ENCODE assay signal across 10 cellular contexts in the genomic region with DNA sequence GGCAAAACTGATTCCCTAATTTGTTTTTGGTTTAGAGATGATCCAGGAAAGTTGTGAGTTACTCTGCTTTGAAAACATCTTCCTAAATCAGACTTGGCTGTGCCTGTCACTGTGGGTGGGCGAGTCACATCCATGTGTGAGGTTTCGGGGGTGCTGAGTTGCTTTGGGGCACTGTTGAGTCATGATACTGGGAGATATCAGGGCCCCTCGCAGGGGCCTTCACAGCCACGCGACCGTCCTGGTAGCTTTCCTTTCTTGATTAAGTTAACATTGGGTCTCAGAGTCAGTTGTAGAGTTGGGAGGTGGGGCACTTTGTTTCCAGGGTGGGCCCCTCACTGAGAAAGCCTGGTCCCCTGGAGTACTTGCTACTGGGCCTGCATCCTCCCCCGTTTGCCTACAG. TPM values are rescaled to one million over a fixed set of nuclear protein-coding genes. Genes with fewer than 3 reads are reported as not detected.
DNase-seq lines count a peak whose midpoint lies in the region; ATAC-seq and TF ChIP-seq lines count a peak whose summit lies in the region.
"Had no signal": no experiment of that assay in that cellular context is flagged by ENCODE, and none has a peak within 500 bp of the region (broad histone marks: within the 10 kb centered on the region; RNA-seq: fewer than 3 reads in every experiment).

No MANE protein-coding gene starts in this region.

- no peaks in the 10 kb centered on the region for H3K27me3 ChIP-seq in transverse colon

- DNase-seq in HCEC 1CT (peak; percentile 39), erythroblast (lab: John Stamatoyannopoulos, UW) (peak; percentile 87 to 90), NCI-H2196 treated with DMSO at 0.1 percent for 48 hours (lab: John Stamatoyannopoulos, UW; ENCODE audit: unreplicated experiment) (no peak), transverse colon (no peak), amygdala (lab: John Stamatoyannopoulos, UW) (no peak)
- DNase-seq in activated CD4-positive, alpha-beta memory T cell treated with anti-CD3 and anti-CD28 coated beads for 36 hours, result peak; percentile 85
- peak; percentile 43 to 70 (median 45) for DNase-seq in stimulated activated CD4-positive, alpha-beta T cell treated with anti-CD3 and anti-CD28 coated beads, TNF-alpha, amount 100 ng/mL, for 24 hours (ENCODE audit: low read depth in 3 of 3)
- DNase-seq: NCI-H774, nucleus accumbens had no signal

- peaks cover 3% of the 10 kb centered on the region for H3K36me3 Mint-ChIP-seq in activated CD4-positive, alpha-beta memory T cell treated with anti-CD3 and anti-CD28 coated beads for 36 hours

- H3K9me3 Mint-ChIP-seq in activated CD4-positive, alpha-beta memory T cell treated with anti-CD3 and anti-CD28 coated beads for 36 hours, result no peaks in the 10 kb centered on the region

- intact Hi-C loops in activated CD4-positive, alpha-beta memory T cell treated with anti-CD3 and anti-CD28 coated beads for 36 hours (cut with micrococcal nuclease), result loop anchor here (1.0 kb wide), 1 partner anchor 28 kb away; no protein-coding TSS in a partner anchor
- intact Hi-C loops in transverse colon (cut with DNase I; ENCODE audit: low total_unique reads), result no loop called here

- TF ChIP-seq POLR2A in erythroblast (IDR thresholded peaks at IDR 0.05; ENCODE audit: low read length) (no peak), transverse colon (IDR thresholded peaks at IDR 0.05) (no peak)

- no peaks in the 10 kb centered on the region for H3K27me3 Mint-ChIP-seq in activated CD4-positive, alpha-beta memory T cell treated with anti-CD3 and anti-CD28 coated beads for 36 hours

- no peaks in the 10 kb centered on the region for H3K9me3 ChIP-seq in transverse colon

- WGBS in transverse colon (ENCODE audit: low coverage in 1 of 2), 2 donors, result 80 to 89% methylated on average over 1 to 7 of the region's 7 CpGs

- in situ Hi-C loops in transverse colon (cut with MboI; ENCODE audit: low pct_ligation_motif_present in 1 of 4, low pct_unique_long_range_greater_than_20kb in 1 of 4, low sequenced_read_pairs in 3 of 4), result no loop called here

- H3K4me1 Mint-ChIP-seq in activated CD4-positive, alpha-beta memory T cell treated with anti-CD3 and anti-CD28 coated beads for 36 hours (ENCODE audit: low read depth), result peaks cover 74% of the 10 kb centered on the region

- POLR2A ChIA-PET in activated CD4-positive, alpha-beta memory T cell treated with anti-CD3 and anti-CD28 coated beads for 36 hours (lab: Charles Lee), result interaction anchor here (1.9 kb wide), 1 partner anchor 106 kb away, joined by 4 read pairs; no protein-coding TSS in a partner anchor

- CTCF ChIA-PET in activated CD4-positive, alpha-beta memory T cell treated with anti-CD3 and anti-CD28 coated beads for 36 hours (lab: Charles Lee), result interaction anchor here (2.3 kb wide), 1 partner anchor 27 kb away, joined by 11 read pairs; no protein-coding TSS in a partner anchor

- no peaks in the 10 kb centered on the region for H3K36me3 ChIP-seq in transverse colon

- peak overlapping the region; percentile 64 for H3K27ac Mint-ChIP-seq in activated CD4-positive, alpha-beta memory T cell treated with anti-CD3 and anti-CD28 coated beads for 36 hours

- no peak for TF ChIP-seq CTCF in transverse colon (IDR thresholded peaks at IDR 0.05)

- no peak for ATAC-seq in HG03460 (IDR thresholded peaks at IDR 0.05; ENCODE audit: unreplicated experiment)

- H3K4me1 ChIP-seq in transverse colon, result peaks cover 6 to 20% (median 12%) of the 10 kb centered on the region in 4 donors

- TF ChIP-seq EP300 in transverse colon (IDR thresholded peaks at IDR 0.05; ENCODE audit: low read depth), result no peak

- H3K27ac ChIP-seq in transverse colon, result no peak overlapping the region

- no peak overlapping the region for H3K4me3 Mint-ChIP-seq in activated CD4-positive, alpha-beta memory T cell treated with anti-CD3 and anti-CD28 coated beads for 36 hours

- no peak overlapping the region for H3K4me3 ChIP-seq in transverse colon

RNA-seq across cellular contexts. Expression of gene LGALS9, which starts 58.3 kb away (rescaled TPM):
- 10 to 100 TPM; 44.3 to 45.4 TPM for total RNA-seq in activated CD4-positive, alpha-beta memory T cell treated with anti-CD3 and anti-CD28 coated beads for 36 hours
- 100 to 1,000 TPM; 245 to 463 (median 368) TPM for total RNA-seq in transverse colon

Comparison
In these comparisons a context has a peak if more than half of its experiments do, and no peak if none do; other contexts are left out.
1. DNase-seq: peak in HCEC 1CT (single experiment), activated CD4-positive, alpha-beta memory T cell treated with anti-CD3 and anti-CD28 coated beads for 36 hours (single experiment), erythroblast (2 of 2) and stimulated activated CD4-positive, alpha-beta T cell treated with anti-CD3 and anti-CD28 coated beads, TNF-alpha, amount 100 ng/mL, for 24 hours (3 of 3); none in NCI-H2196 treated with DMSO at 0.1 percent for 48 hours (single experiment), transverse colon (single experiment) and amygdala (0 of 56).
2. RNA of gene LGALS9, which starts 58.3 kb away (total RNA-seq): 245 to 463 TPM in transverse colon; 44.3 to 45.4 TPM in activated CD4-positive, alpha-beta memory T cell treated with anti-CD3 and anti-CD28 coated beads for 36 hours; every median in the first group is over 4 times any median in the second.